32 cellular contexts compared by ENCODE assay signal in genomic region chr17:70558821-70559220, GRCh38.
DNase-seq lines count a peak whose midpoint lies in the region; FAIRE-seq and TF ChIP-seq lines count a peak whose summit lies in the region.
"Had no signal": no experiment of that assay in that cellular context is flagged by ENCODE, and none has a peak within 500 bp of the region (broad histone marks: within the 10 kb centered on the region; RNA-seq: fewer than 3 reads in every experiment).

No MANE protein-coding gene starts in this region.

- BruUV-seq in A673 (replicated peaks; lab: Mats Ljungman, UMichigan) = no TSS peak

- H3K27ac Mint-ChIP-seq in astrocyte (ENCODE audit: unreplicated experiment) = no peak overlapping the region
- no peak overlapping the region for H3K27ac Mint-ChIP-seq in activated CD4-positive, alpha-beta T cell treated with anti-CD3 and anti-CD28 coated beads, Interleukin-2, amount 10 ng/mL, durations not matched to agents 24 days and 14 days
- H3K27ac Mint-ChIP-seq: activated CD4-positive, alpha-beta T cell treated with anti-CD3 and anti-CD28 coated beads for 36 hours; activated CD8-positive, alpha-beta T cell treated with anti-CD3 and anti-CD28 coated beads, Interleukin-2, amount 10 ng/mL, durations not matched to agents 7 days and 5 days; activated T-helper 17 cell treated with anti-CD3 and anti-CD28 coated beads, Interleukin-2, amount 50 U/mL, for 72 hours; B cell; brain; CD8-positive, alpha-beta T cell; immature natural killer cell; nephron; T-helper 17 cell had no signal

- CTCF ChIA-PET in A673 (lab: Charles Lee) = no interaction called here

- peaks cover 3% of the 10 kb centered on the region for H3K4me1 Mint-ChIP-seq in astrocyte (ENCODE audit: low read depth, unreplicated experiment)
- no peaks in the 10 kb centered on the region for H3K4me1 Mint-ChIP-seq in activated CD4-positive, alpha-beta T cell treated with anti-CD3 and anti-CD28 coated beads, Interleukin-2, amount 10 ng/mL, durations not matched to agents 24 days and 14 days
- H3K4me1 Mint-ChIP-seq: activated CD4-positive, alpha-beta T cell treated with anti-CD3 and anti-CD28 coated beads for 36 hours; activated T-helper 17 cell treated with anti-CD3 and anti-CD28 coated beads, Interleukin-2, amount 50 U/mL, for 72 hours; B cell; immature natural killer cell had no signal

- peak; percentile 1 for DNase-seq in A673 (ENCODE audit: low spot score)
- DNase-seq in HCEC 1CT = peak; percentile 14
- peak; percentile 10 for DNase-seq in astrocyte (ENCODE audit: low read depth)
- peak; percentile 26 for DNase-seq in kidney tubule cell (ENCODE audit: low spot score)
- DNase-seq in SW 1271 (lab: John Stamatoyannopoulos, UW) = no peak
- DNase-seq in cerebellar cortex (ENCODE audit: low spot score) = no peak
- DNase-seq in activated CD4-positive, alpha-beta T cell treated with anti-CD3 and anti-CD28 coated beads, Interleukin-2, amount 10 ng/mL, durations not matched to agents 24 days and 14 days = no peak
- no peak for DNase-seq in urothelium cell line (ENCODE audit: low spot score)
- DNase-seq: activated CD4-positive, alpha-beta T cell treated with anti-CD3 and anti-CD28 coated beads for 36 hours; activated CD8-positive, alpha-beta T cell treated with anti-CD3 and anti-CD28 coated beads, Interleukin-2, amount 10 ng/mL, durations not matched to agents 7 days and 5 days; activated naive CD4-positive, alpha-beta T cell treated with anti-CD3 and anti-CD28 coated beads, Interleukin-2, amount 50 U/mL, for 16 hours; CD8-positive, alpha-beta T cell; cerebellar nuclear complex; DMS 273 treated with DMSO at 0.1 percent for 48 hours; hypothalamus; immature natural killer cell; mammary epithelial cell; NCI-H1092 treated with DMSO at 0.1 percent for 48 hours; NCI-H1694 treated with DMSO at 0.1 percent for 48 hours; NCI-H446 treated with DMSO at 0.1 percent for 48 hours; NCI-H774; RPMI8226; stimulated activated CD4-positive, alpha-beta T cell treated with anti-CD3 and anti-CD28 coated beads, Interleukin-1b, Interleukin-23, amount 100 ng/mL, for 48 hours; stimulated activated naive CD8-positive, alpha-beta T cell treated with anti-CD3 and anti-CD28 coated beads, Interleukin-15, Interleukin-2, amounts not matched to agents 100 U/mL and 50 U/mL, for 24 hours; T-helper 17 cell had no signal

- no peak for TF ChIP-seq CTCF in A673 (conservative IDR thresholded peaks at IDR 0.05; ENCODE audit: low read depth, low read length)
- no peak for TF ChIP-seq CTCF in astrocyte (IDR thresholded peaks at IDR 0.05; ENCODE audit: insufficient read depth, low read depth, low read length)

- no peak overlapping the region for H3K9ac ChIP-seq in astrocyte (ENCODE audit: low read length)

- no peak overlapping the region for H3K4me2 ChIP-seq in astrocyte (ENCODE audit: low read length)

- no peaks in the 10 kb centered on the region for H3K36me3 Mint-ChIP-seq in astrocyte (ENCODE audit: low read depth, unreplicated experiment)
- no peaks in the 10 kb centered on the region for H3K36me3 Mint-ChIP-seq in activated CD4-positive, alpha-beta T cell treated with anti-CD3 and anti-CD28 coated beads, Interleukin-2, amount 10 ng/mL, durations not matched to agents 24 days and 14 days (ENCODE audit: low read depth)
- H3K36me3 Mint-ChIP-seq: brain; CD8-positive, alpha-beta T cell; immature natural killer cell had no signal

- FAIRE-seq in astrocyte (lab: Jason Lieb, UNC) (no peak), urothelium cell line (lab: Jason Lieb, UNC) (no peak)
- FAIRE-seq: GM12892 had no signal

- H3K4me3 ChIP-seq in A673 (ENCODE audit: low read depth, low read length, poor library complexity, severe bottlenecking) (no peak overlapping the region), astrocyte (ENCODE audit: insufficient read depth, low read depth, low read length) (no peak overlapping the region)
- H3K4me3 ChIP-seq: SJSA1 had no signal

- no peaks in the 10 kb centered on the region for H3K9me3 ChIP-seq in A673 (ENCODE audit: low read depth, low read length, poor library complexity, severe bottlenecking)
- H3K9me3 ChIP-seq in astrocyte (ENCODE audit: insufficient read depth, low read depth, low read length) = no peaks in the 10 kb centered on the region
- H3K9me3 ChIP-seq: SJSA1 had no signal

- no peak overlapping the region for H3K4me3 Mint-ChIP-seq in astrocyte (ENCODE audit: unreplicated experiment)
- H3K4me3 Mint-ChIP-seq in activated CD4-positive, alpha-beta T cell treated with anti-CD3 and anti-CD28 coated beads, Interleukin-2, amount 10 ng/mL, durations not matched to agents 24 days and 14 days = no peak overlapping the region
- H3K4me3 Mint-ChIP-seq: activated CD4-positive, alpha-beta T cell treated with anti-CD3 and anti-CD28 coated beads for 36 hours; activated CD8-positive, alpha-beta T cell treated with anti-CD3 and anti-CD28 coated beads, Interleukin-2, amount 10 ng/mL, durations not matched to agents 7 days and 5 days; activated T-helper 17 cell treated with anti-CD3 and anti-CD28 coated beads, Interleukin-2, amount 50 U/mL, for 72 hours; B cell; brain; CD8-positive, alpha-beta T cell; immature natural killer cell; nephron; T-helper 17 cell had no signal

- no peaks in the 10 kb centered on the region for H3K27me3 ChIP-seq in A673 (replicated peaks; ENCODE audit: insufficient read depth, low read depth, low read length, poor library complexity)
- no peaks in the 10 kb centered on the region for H3K27me3 ChIP-seq in astrocyte (ENCODE audit: insufficient read depth, low read length)
- H3K27me3 ChIP-seq: SJSA1 had no signal

- no peaks in the 10 kb centered on the region for H3K79me2 ChIP-seq in astrocyte (ENCODE audit: insufficient read depth, low read length)

- H3K36me3 ChIP-seq in A673 (ENCODE audit: insufficient read depth, low read length, poor library complexity, severe bottlenecking) (no peaks in the 10 kb centered on the region), astrocyte (ENCODE audit: insufficient read depth, low read length) (no peaks in the 10 kb centered on the region)
- H3K36me3 ChIP-seq: SJSA1 had no signal

- no peaks in the 10 kb centered on the region for H4K20me1 ChIP-seq in astrocyte (ENCODE audit: insufficient read depth, low read length)

- no peaks in the 10 kb centered on the region for H3K9me3 Mint-ChIP-seq in astrocyte (ENCODE audit: unreplicated experiment)
- no peaks in the 10 kb centered on the region for H3K9me3 Mint-ChIP-seq in activated CD4-positive, alpha-beta T cell treated with anti-CD3 and anti-CD28 coated beads, Interleukin-2, amount 10 ng/mL, durations not matched to agents 24 days and 14 days
- H3K9me3 Mint-ChIP-seq: activated T-helper 17 cell treated with anti-CD3 and anti-CD28 coated beads, Interleukin-2, amount 50 U/mL, for 72 hours; CD8-positive, alpha-beta T cell had no signal

- H3K4me1 ChIP-seq in A673 (ENCODE audit: insufficient read depth, low read length, poor library complexity, severe bottlenecking) (no peaks in the 10 kb centered on the region), astrocyte (ENCODE audit: insufficient read depth, low read length) (no peaks in the 10 kb centered on the region)
- H3K4me1 ChIP-seq: SJSA1 had no signal

- POLR2A ChIA-PET in A673 (lab: Charles Lee; ENCODE audit: low non-redundant PET) = interaction anchor here (0.6 kb wide), 1 partner anchor 75 kb away, joined by 3 read pairs; no protein-coding TSS in a partner anchor

- no peaks in the 10 kb centered on the region for H3K27me3 Mint-ChIP-seq in astrocyte (ENCODE audit: low read depth, unreplicated experiment)
- H3K27me3 Mint-ChIP-seq in activated CD4-positive, alpha-beta T cell treated with anti-CD3 and anti-CD28 coated beads, Interleukin-2, amount 10 ng/mL, durations not matched to agents 24 days and 14 days = no peaks in the 10 kb centered on the region
- H3K27me3 Mint-ChIP-seq: activated CD4-positive, alpha-beta T cell treated with anti-CD3 and anti-CD28 coated beads for 36 hours; B cell; brain had no signal

- intact Hi-C loops in A673 (cut with micrococcal nuclease; ENCODE audit: unreplicated experiment) = loop anchor here (10.0 kb wide), 1 partner anchor 394 kb away; the partner anchor contains the start of gene KCNJ2
- intact Hi-C loops in activated CD4-positive, alpha-beta T cell treated with anti-CD3 and anti-CD28 coated beads, Interleukin-2, amount 10 ng/mL, durations not matched to agents 24 days and 14 days (cut with micrococcal nuclease) = loop anchor here (10.0 kb wide), 1 partner anchor 994 kb away; no protein-coding TSS in a partner anchor

- H3K27ac ChIP-seq in A673 (ENCODE audit: low read depth, low read length, poor library complexity, severe bottlenecking) (no peak overlapping the region), astrocyte (ENCODE audit: low read depth, low read length) (no peak overlapping the region)
- H3K27ac ChIP-seq: SJSA1, VCaP had no signal

- H2AFZ ChIP-seq in astrocyte (ENCODE audit: low read depth, low read length) = no peak overlapping the region

Comparison
In these comparisons a context has a peak if more than half of its experiments do, and no peak if none do; other contexts are left out.
1. DNase-seq: peak in A673 (single experiment), HCEC 1CT (single experiment), astrocyte (single experiment) and kidney tubule cell (single experiment); none in SW 1271 (0 of 2), cerebellar cortex (single experiment), activated CD4-positive, alpha-beta T cell treated with anti-CD3 and anti-CD28 coated beads, Interleukin-2, amount 10 ng/mL, durations not matched to agents 24 days and 14 days (single experiment) and urothelium cell line (single experiment).